In the genomic region with DNA sequence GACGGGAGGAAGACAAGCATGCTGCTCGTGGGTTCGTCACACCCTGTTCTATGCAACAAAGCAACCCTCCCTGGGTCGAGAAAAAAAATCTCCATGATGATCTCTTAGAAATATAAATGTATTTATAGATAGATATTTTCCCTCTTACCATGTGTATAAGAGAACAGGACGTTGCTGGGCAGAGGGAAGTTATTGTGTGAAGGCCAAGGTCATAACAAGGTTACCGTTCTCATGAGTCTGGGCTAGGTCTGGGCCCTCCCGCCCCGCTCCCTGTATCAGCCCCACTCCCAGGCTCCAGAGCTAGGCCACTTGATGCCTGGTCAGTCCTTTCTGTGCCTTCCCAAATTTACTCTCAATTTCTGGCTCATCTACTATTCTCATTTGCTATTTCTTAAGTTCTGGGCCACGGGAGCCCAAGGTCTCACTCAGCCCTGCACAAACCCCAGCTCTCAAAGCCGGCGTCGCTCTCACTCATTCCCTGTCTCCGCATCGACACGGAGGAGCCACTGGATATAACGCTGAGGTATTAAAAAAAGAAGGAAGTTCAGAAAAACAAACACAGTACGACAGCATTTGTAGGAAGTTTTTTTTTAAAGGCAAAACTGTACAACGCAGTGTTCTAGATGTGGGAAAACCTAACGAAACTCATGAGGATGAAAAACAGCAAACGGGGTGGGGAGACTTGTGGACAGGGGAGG, we compare ENCODE assay signal across 8 cellular contexts.
DNase-seq lines count a peak whose midpoint lies in the region; ATAC-seq, FAIRE-seq and TF ChIP-seq lines count a peak whose summit lies in the region.

No MANE protein-coding gene starts in this region.

- H3K4me3 ChIP-seq in A549 (peak overlapping the region; percentile 39), rectal smooth muscle tissue (ENCODE audit: low read length) (peak overlapping the region; percentile 46)

- TF ChIP-seq CTCF in A549 (IDR thresholded peaks at IDR 0.05) (no peak), glutamatergic neuron (IDR thresholded peaks at IDR 0.05; ENCODE audit: partially characterized antibody, unreplicated experiment) (no peak)

- WGBS in A549 (ENCODE audit: missing lambda C conversion rate), result 32% methylated on average over 20 of the region's 20 CpGs

- H3K27me3 Mint-ChIP-seq in activated T-cell treated with anti-CD3 and anti-CD28 coated beads, Interleukin-2, amount 50 U/mL, for 4 hours (ENCODE audit: low read depth), result no peaks in the 10 kb centered on the region
- peaks cover 13% of the 10 kb centered on the region for H3K27me3 Mint-ChIP-seq in glutamatergic neuron (ENCODE audit: unreplicated experiment)

- peak overlapping the region; percentile 97 for H3K27ac Mint-ChIP-seq in glutamatergic neuron (ENCODE audit: unreplicated experiment)

- H3K27me3 ChIP-seq in rectal smooth muscle tissue (ENCODE audit: control insufficient read depth, insufficient read depth, low read length), result no peaks in the 10 kb centered on the region

- H3K9ac ChIP-seq in rectal smooth muscle tissue (ENCODE audit: low read length), result peak overlapping the region; percentile 57

- TF ChIP-seq EP300 in A549 (IDR thresholded peaks at IDR 0.05) (no peak), Ishikawa (IDR thresholded peaks at IDR 0.05; ENCODE audit: borderline replicate concordance) (no peak)

- H3K27ac ChIP-seq in A549 (peak overlapping the region; percentile 78 to 86), rectal smooth muscle tissue (ENCODE audit: low read depth, low read length) (peak overlapping the region; percentile 97)

- H3K36me3 Mint-ChIP-seq in activated T-cell treated with anti-CD3 and anti-CD28 coated beads, Interleukin-2, amount 50 U/mL, for 4 hours (ENCODE audit: insufficient read depth), result no peaks in the 10 kb centered on the region
- no peaks in the 10 kb centered on the region for H3K36me3 Mint-ChIP-seq in glutamatergic neuron (ENCODE audit: unreplicated experiment)

- no peak for FAIRE-seq in A549 (lab: Jason Lieb, UNC)

- peak overlapping the region; percentile 87 for H3K4me2 ChIP-seq in A549

- CTCF ChIA-PET in A549 (lab: Yijun Ruan, JAX), result interaction anchor here (1.1 kb wide), 1 partner anchor 13 kb away, joined by 3 read pairs; no protein-coding TSS in a partner anchor

- peak in 1 of 2 experiments; percentile 5; a peak in 2 of 6 replicates for ATAC-seq in A549
- peak in 1 of 2 donors; percentile 25 for ATAC-seq in activated T-cell treated with anti-CD3 and anti-CD28 coated beads, Interleukin-2, amount 50 U/mL, for 4 hours
- ATAC-seq in GM18502 (IDR thresholded peaks at IDR 0.05; ENCODE audit: poor library complexity, unreplicated experiment), result no peak
- no peak for ATAC-seq in HG03025 (IDR thresholded peaks at IDR 0.05; ENCODE audit: low FRiP score, unreplicated experiment)
- no peak for ATAC-seq in HG03097 (IDR thresholded peaks at IDR 0.05; ENCODE audit: low FRiP score, unreplicated experiment)

- peaks cover 40% of the 10 kb centered on the region for H3K4me1 ChIP-seq in A549
- peaks cover 24% of the 10 kb centered on the region for H3K4me1 ChIP-seq in rectal smooth muscle tissue (ENCODE audit: control insufficient read depth, insufficient read depth, low read length)

- peaks cover 29% of the 10 kb centered on the region for H3K4me1 Mint-ChIP-seq in activated T-cell treated with anti-CD3 and anti-CD28 coated beads, Interleukin-2, amount 50 U/mL, for 4 hours (ENCODE audit: low read depth)
- H3K4me1 Mint-ChIP-seq in glutamatergic neuron (ENCODE audit: low read depth, unreplicated experiment), result peaks cover 86% of the 10 kb centered on the region

- DNase-seq in A549 (ENCODE audit: low read depth in 1 of 2, low spot score in 1 of 2), result peak in 1 of 2 experiments; percentile 13
- no peak for DNase-seq in activated T-cell treated with anti-CD3 and anti-CD28 coated beads, Interleukin-2, amount 50 U/mL, for 4 hours
- no peak for DNase-seq in glutamatergic neuron

- POLR2A ChIA-PET in A549 (lab: Yijun Ruan, JAX), result interaction anchor here (0.5 kb wide), 1 partner anchor 82 kb away, joined by 4 read pairs; no protein-coding TSS in a partner anchor

- no peak for TF ChIP-seq POLR2A in A549 (IDR thresholded peaks at IDR 0.05; ENCODE audit: low read length)

- H3K4me3 Mint-ChIP-seq in activated T-cell treated with anti-CD3 and anti-CD28 coated beads, Interleukin-2, amount 50 U/mL, for 4 hours, result peak overlapping the region; percentile 67
- H3K4me3 Mint-ChIP-seq in glutamatergic neuron (ENCODE audit: unreplicated experiment), result peak overlapping the region; percentile 76

- no peak for TF ChIP-seq RAD21 in A549 (conservative IDR thresholded peaks at IDR 0.05 in 1 of 2, IDR thresholded peaks at IDR 0.05 in 1 of 2)
- TF ChIP-seq RAD21 in Ishikawa (IDR thresholded peaks at IDR 0.05; ENCODE audit: low read depth), result no peak

- H3K9me3 Mint-ChIP-seq in activated T-cell treated with anti-CD3 and anti-CD28 coated beads, Interleukin-2, amount 50 U/mL, for 4 hours, result no peaks in the 10 kb centered on the region
- H3K9me3 Mint-ChIP-seq in glutamatergic neuron (ENCODE audit: unreplicated experiment), result peaks cover 18% of the 10 kb centered on the region

- peaks cover 1% of the 10 kb centered on the region for H3K36me3 ChIP-seq in rectal smooth muscle tissue (ENCODE audit: control insufficient read depth, insufficient read depth, low read length)

- no peaks in the 10 kb centered on the region for H3K9me3 ChIP-seq in A549

TF ChIP-seq in A549, 52 proteins besides CTCF, POLR2A, EP300 and RAD21:
- peak; percentile 5 for TF ChIP-seq MAFK (IDR thresholded peaks at IDR 0.05; ENCODE audit: partially characterized antibody)
- no peak for TF ChIP-seq ESRRA (IDR thresholded peaks at IDR 0.05; ENCODE audit: borderline replicate concordance, low read length)

TF ChIP-seq in Ishikawa, 13 proteins besides CTCF, POLR2A, EP300 and RAD21:
- TF ChIP-seq FOXM1 (IDR thresholded peaks at IDR 0.05; ENCODE audit: borderline replicate concordance, low read depth) (0 out of 2 replicates have a peak, but pooled peaks have one; percentile 8), EGR1 (IDR thresholded peaks at IDR 0.05) (no peak), TAF1 (IDR thresholded peaks at IDR 0.05; ENCODE audit: low read depth) (no peak), TEAD4 (IDR thresholded peaks at IDR 0.05) (no peak), CREB1 (IDR thresholded peaks at IDR 0.05; ENCODE audit: low read depth) (no peak), ZBTB7A (IDR thresholded peaks at IDR 0.05; ENCODE audit: low read depth) (no peak), CEBPB (IDR thresholded peaks at IDR 0.05) (no peak)
- TF ChIP-seq, protein P1, sequence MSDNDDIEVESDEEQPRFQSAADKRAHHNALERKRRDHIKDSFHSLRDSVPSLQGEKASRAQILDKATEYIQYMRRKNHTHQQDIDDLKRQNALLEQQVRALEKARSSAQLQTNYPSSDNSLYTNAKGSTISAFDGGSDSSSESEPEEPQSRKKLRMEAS (IDR thresholded peaks at IDR 0.05), result no peak
